ENCODE assay signal across 1 cellular context in the genomic region with DNA sequence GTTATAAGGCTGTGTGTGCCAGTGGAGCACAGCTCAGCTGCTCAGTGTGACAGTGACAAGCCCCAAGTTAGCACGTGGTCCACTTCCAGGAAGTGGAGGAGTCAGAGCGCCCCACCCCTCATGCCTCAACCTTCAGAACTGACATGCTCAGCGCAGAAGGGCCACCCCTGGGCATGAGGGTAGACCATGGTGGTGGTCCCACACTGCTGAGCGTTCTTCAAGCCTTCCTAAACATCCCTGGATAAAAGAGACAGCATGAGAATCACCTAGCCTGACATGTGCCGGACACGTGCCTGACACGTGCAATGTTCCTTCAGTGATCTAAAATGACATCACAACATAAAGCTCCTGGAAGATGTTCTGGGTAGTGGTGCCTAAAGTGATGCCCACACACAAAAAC.
TF ChIP-seq lines count a peak whose summit lies in the region.

No MANE protein-coding gene starts in this region.

TF ChIP-seq in GM23338, 12 proteins besides CTCF, POLR2A, EP300 and RAD21 (continued from another document):
- TF ChIP-seq, protein P1, sequence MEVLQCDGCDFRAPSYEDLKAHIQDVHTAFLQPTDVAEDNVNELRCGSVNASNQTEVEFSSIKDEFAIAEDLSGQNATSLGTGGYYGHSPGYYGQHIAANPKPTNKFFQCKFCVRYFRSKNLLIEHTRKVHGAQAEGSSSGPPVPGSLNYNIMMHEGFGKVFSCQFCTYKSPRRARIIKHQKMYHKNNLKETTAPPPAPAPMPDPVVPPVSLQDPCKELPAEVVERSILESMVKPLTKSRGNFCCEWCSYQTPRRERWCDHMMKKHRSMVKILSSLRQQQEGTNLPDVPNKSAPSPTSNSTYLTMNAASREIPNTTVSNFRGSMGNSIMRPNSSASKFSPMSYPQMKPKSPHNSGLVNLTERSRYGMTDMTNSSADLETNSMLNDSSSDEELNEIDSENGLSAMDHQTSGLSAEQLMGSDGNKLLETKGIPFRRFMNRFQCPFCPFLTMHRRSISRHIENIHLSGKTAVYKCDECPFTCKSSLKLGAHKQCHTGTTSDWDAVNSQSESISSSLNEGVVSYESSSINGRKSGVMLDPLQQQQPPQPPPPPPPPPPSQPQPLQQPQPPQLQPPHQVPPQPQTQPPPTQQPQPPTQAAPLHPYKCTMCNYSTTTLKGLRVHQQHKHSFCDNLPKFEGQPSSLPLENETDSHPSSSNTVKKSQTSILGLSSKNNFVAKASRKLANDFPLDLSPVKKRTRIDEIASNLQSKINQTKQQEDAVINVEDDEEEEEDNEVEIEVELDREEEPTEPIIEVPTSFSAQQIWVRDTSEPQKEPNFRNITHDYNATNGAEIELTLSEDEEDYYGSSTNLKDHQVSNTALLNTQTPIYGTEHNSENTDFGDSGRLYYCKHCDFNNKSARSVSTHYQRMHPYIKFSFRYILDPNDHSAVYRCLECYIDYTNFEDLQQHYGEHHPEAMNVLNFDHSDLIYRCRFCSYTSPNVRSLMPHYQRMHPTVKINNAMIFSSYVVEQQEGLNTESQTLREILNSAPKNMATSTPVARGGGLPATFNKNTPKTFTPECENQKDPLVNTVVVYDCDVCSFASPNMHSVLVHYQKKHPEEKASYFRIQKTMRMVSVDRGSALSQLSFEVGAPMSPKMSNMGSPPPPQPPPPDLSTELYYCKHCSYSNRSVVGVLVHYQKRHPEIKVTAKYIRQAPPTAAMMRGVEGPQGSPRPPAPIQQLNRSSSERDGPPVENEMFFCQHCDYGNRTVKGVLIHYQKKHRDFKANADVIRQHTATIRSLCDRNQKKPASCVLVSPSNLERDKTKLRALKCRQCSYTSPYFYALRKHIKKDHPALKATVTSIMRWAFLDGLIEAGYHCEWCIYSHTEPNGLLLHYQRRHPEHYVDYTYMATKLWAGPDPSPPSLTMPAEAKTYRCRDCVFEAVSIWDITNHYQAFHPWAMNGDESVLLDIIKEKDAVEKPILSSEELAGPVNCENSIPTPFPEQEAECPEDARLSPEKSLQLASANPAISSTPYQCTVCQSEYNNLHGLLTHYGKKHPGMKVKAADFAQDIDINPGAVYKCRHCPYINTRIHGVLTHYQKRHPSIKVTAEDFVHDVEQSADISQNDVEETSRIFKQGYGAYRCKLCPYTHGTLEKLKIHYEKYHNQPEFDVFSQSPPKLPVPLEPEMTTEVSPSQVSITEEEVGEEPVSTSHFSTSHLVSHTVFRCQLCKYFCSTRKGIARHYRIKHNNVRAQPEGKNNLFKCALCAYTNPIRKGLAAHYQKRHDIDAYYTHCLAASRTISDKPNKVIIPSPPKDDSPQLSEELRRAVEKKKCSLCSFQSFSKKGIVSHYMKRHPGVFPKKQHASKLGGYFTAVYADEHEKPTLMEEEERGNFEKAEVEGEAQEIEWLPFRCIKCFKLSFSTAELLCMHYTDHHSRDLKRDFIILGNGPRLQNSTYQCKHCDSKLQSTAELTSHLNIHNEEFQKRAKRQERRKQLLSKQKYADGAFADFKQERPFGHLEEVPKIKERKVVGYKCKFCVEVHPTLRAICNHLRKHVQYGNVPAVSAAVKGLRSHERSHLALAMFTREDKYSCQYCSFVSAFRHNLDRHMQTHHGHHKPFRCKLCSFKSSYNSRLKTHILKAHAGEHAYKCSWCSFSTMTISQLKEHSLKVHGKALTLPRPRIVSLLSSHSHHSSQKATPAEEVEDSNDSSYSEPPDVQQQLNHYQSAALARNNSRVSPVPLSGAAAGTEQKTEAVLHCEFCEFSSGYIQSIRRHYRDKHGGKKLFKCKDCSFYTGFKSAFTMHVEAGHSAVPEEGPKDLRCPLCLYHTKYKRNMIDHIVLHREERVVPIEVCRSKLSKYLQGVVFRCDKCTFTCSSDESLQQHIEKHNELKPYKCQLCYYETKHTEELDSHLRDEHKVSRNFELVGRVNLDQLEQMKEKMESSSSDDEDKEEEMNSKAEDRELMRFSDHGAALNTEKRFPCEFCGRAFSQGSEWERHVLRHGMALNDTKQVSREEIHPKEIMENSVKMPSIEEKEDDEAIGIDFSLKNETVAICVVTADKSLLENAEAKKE (CRISPR knock-in tag; IDR thresholded peaks at IDR 0.05): no peak
- TF ChIP-seq CREB1 (CRISPR knock-in tag; IDR thresholded peaks at IDR 0.05; ENCODE audit: low read depth) (no peak), ZNF114 (CRISPR knock-in tag; IDR thresholded peaks at IDR 0.05) (no peak), EZH2phosphoT487 (IDR thresholded peaks at IDR 0.05; ENCODE audit: unreplicated experiment) (no peak), POLR2AphosphoS5 (IDR thresholded peaks at IDR 0.05; ENCODE audit: low read depth) (no peak), ZNF331 (CRISPR knock-in tag; IDR thresholded peaks at IDR 0.05; ENCODE audit: low read depth) (no peak), EZH2 (IDR thresholded peaks at IDR 0.05; ENCODE audit: low read depth, unreplicated experiment) (no peak), JUNB (IDR thresholded peaks at IDR 0.05; ENCODE audit: unreplicated experiment) (no peak), NANOG (IDR thresholded peaks at IDR 0.05; ENCODE audit: borderline replicate concordance) (no peak)
- TF ChIP-seq, protein P2, sequence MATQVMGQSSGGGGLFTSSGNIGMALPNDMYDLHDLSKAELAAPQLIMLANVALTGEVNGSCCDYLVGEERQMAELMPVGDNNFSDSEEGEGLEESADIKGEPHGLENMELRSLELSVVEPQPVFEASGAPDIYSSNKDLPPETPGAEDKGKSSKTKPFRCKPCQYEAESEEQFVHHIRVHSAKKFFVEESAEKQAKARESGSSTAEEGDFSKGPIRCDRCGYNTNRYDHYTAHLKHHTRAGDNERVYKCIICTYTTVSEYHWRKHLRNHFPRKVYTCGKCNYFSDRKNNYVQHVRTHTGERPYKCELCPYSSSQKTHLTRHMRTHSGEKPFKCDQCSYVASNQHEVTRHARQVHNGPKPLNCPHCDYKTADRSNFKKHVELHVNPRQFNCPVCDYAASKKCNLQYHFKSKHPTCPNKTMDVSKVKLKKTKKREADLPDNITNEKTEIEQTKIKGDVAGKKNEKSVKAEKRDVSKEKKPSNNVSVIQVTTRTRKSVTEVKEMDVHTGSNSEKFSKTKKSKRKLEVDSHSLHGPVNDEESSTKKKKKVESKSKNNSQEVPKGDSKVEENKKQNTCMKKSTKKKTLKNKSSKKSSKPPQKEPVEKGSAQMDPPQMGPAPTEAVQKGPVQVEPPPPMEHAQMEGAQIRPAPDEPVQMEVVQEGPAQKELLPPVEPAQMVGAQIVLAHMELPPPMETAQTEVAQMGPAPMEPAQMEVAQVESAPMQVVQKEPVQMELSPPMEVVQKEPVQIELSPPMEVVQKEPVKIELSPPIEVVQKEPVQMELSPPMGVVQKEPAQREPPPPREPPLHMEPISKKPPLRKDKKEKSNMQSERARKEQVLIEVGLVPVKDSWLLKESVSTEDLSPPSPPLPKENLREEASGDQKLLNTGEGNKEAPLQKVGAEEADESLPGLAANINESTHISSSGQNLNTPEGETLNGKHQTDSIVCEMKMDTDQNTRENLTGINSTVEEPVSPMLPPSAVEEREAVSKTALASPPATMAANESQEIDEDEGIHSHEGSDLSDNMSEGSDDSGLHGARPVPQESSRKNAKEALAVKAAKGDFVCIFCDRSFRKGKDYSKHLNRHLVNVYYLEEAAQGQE (IDR thresholded peaks at IDR 0.05; ENCODE audit: unreplicated experiment): no peak
- TF ChIP-seq, protein P3, sequence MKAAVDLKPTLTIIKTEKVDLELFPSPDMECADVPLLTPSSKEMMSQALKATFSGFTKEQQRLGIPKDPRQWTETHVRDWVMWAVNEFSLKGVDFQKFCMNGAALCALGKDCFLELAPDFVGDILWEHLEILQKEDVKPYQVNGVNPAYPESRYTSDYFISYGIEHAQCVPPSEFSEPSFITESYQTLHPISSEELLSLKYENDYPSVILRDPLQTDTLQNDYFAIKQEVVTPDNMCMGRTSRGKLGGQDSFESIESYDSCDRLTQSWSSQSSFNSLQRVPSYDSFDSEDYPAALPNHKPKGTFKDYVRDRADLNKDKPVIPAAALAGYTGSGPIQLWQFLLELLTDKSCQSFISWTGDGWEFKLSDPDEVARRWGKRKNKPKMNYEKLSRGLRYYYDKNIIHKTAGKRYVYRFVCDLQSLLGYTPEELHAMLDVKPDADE (IDR thresholded peaks at IDR 0.05): no peak
TF ChIP-seq in GM23338: peak in this region for 0.
